27 cellular contexts compared by ENCODE assay signal in the genomic region with DNA sequence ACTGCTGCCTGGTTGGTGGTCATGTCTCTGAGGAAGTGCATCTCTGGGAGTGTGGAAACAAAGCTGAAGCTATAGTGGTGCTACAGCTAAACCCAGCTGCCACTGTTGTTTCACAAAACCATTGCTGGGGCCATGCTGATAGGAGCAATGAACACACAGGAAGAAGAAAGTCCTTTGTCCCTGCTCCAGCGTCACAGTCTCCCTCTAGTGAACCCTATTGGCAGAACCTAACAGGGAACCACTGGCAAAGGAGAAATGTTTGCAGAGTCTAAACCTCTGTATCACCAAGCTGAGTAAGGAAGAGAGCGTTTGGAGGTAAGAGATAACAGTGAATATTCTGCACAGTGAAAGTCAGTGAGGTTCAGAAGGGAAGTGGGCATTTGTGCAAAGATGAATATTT.
"Had no signal": no experiment of that assay in that cellular context is flagged by ENCODE, and none has a peak within 500 bp of the region (broad histone marks: within the 10 kb centered on the region; RNA-seq: fewer than 3 reads in every experiment).

No MANE protein-coding gene starts in this region.

- DNase-seq: activated CD4-positive, alpha-beta T cell treated with anti-CD3 and anti-CD28 coated beads for 48 hours; activated CD4-positive, alpha-beta T cell treated with anti-CD3 and anti-CD28 coated beads, Interleukin-2, amount 50 U/mL, for 48 hours; activated CD8-positive, alpha-beta memory T cell treated with anti-CD3 and anti-CD28 coated beads for 24 hours; activated effector memory CD4-positive, alpha-beta T cell treated with Interleukin-2 at 50 U/mL for 16 hours; activated naive CD4-positive, alpha-beta T cell treated with Interleukin-2 at 50 U/mL for 16 hours; anterior cingulate cortex; left lung; lower lobe of right lung; mesenchymal stem cell; nucleus accumbens; psoas muscle; sigmoid colon; small intestine; stimulated activated CD4-positive, alpha-beta T cell treated with anti-CD3 and anti-CD28 coated beads, Interleukin-4, amount 100 ng/mL, for 24 hours; stomach; thyroid gland; upper lobe of left lung had no signal

- H3K36me3 ChIP-seq: left lung, lower lobe of right lung, sigmoid colon, stomach, thyroid gland, upper lobe of left lung, vagina had no signal

- H3K4me3 ChIP-seq: left lung, lower lobe of right lung, psoas muscle, sigmoid colon, stomach, thyroid gland, upper lobe of left lung, vagina had no signal

- H3K9me3 Mint-ChIP-seq: central memory CD8-positive, alpha-beta T cell; dendritic cell treated with granulocyte-macrophage colony-stimulating factor and Interleukin-4, amounts not matched to agents 40 ng/mL and 50 ng/mL, for 4 days; T-helper 2 cell treated with Interferon-gamma antibody and Interleukin-4, amounts not matched to agents 5 μg/mL and 100 μg/mL, for 36 hours had no signal

- H2AFZ ChIP-seq: parathyroid adenoma had no signal

- H3K36me3 Mint-ChIP-seq: activated naive CD8-positive, alpha-beta T cell; natural killer cell treated with Interleukin-12 subunit alpha and Interleukin-12 subunit beta and Interleukin-15 and Interleukin-18, amount 100 ng/mL, for 72 hours; stimulated activated memory B cell treated with anti-CD40 and anti-IgM and Interleukin-4, amounts not matched to agents 10 μg/mL and 1 μg/mL and 100 μg/mL, for 72 hours had no signal

- H3K27me3 ChIP-seq: left lung, sigmoid colon, stomach, thyroid gland, upper lobe of left lung, vagina had no signal

- ATAC-seq: activated CD4-positive, CD25-positive, alpha-beta regulatory T cell treated with anti-CD3 and anti-CD28 coated beads, Interleukin-2, amount 50 U/mL, for 24 hours; left lung; lower lobe of right lung; natural killer cell treated with Interleukin-12 subunit alpha and Interleukin-12 subunit beta and Interleukin-15 and Interleukin-18, amount 100 ng/mL, for 72 hours; psoas muscle; stimulated activated memory B cell treated with anti-CD40 and anti-IgM and Interleukin-4, amounts not matched to agents 10 μg/mL and 1 μg/mL and 100 μg/mL, for 72 hours had no signal

- H3K27ac Mint-ChIP-seq: activated naive CD8-positive, alpha-beta T cell; dendritic cell treated with granulocyte-macrophage colony-stimulating factor and Interleukin-4, amounts not matched to agents 40 ng/mL and 50 ng/mL, for 4 days; natural killer cell treated with Interleukin-12 subunit alpha and Interleukin-12 subunit beta and Interleukin-15 and Interleukin-18, amount 100 ng/mL, for 72 hours; stimulated activated memory B cell treated with anti-CD40 and anti-IgM and Interleukin-4, amounts not matched to agents 10 μg/mL and 1 μg/mL and 100 μg/mL, for 72 hours; T-helper 2 cell treated with Interferon-gamma antibody and Interleukin-4, amounts not matched to agents 5 μg/mL and 100 μg/mL, for 36 hours had no signal

- H3K27ac ChIP-seq: epithelial cell of prostate, left lung, lower lobe of right lung, parathyroid adenoma, psoas muscle, sigmoid colon, stomach, thyroid gland, upper lobe of left lung, vagina had no signal

- H3K27me3 Mint-ChIP-seq: dendritic cell treated with granulocyte-macrophage colony-stimulating factor and Interleukin-4, amounts not matched to agents 40 ng/mL and 50 ng/mL, for 4 days; natural killer cell treated with Interleukin-12 subunit alpha and Interleukin-12 subunit beta and Interleukin-15 and Interleukin-18, amount 100 ng/mL, for 72 hours had no signal

- H3K4me3 Mint-ChIP-seq: activated naive CD8-positive, alpha-beta T cell; central memory CD8-positive, alpha-beta T cell; dendritic cell treated with granulocyte-macrophage colony-stimulating factor and Interleukin-4, amounts not matched to agents 40 ng/mL and 50 ng/mL, for 4 days; natural killer cell treated with Interleukin-12 subunit alpha and Interleukin-12 subunit beta and Interleukin-15 and Interleukin-18, amount 100 ng/mL, for 72 hours; stimulated activated memory B cell treated with anti-CD40 and anti-IgM and Interleukin-4, amounts not matched to agents 10 μg/mL and 1 μg/mL and 100 μg/mL, for 72 hours; T-helper 2 cell treated with Interferon-gamma antibody and Interleukin-4, amounts not matched to agents 5 μg/mL and 100 μg/mL, for 36 hours had no signal

- H3K4me1 ChIP-seq: left lung, lower lobe of right lung, parathyroid adenoma, psoas muscle, stomach, thyroid gland, upper lobe of left lung, vagina had no signal

- H3K9me3 ChIP-seq: left lung, lower lobe of right lung, psoas muscle, sigmoid colon, stomach, thyroid gland, upper lobe of left lung, vagina had no signal

- H3K9ac ChIP-seq: parathyroid adenoma had no signal

- H3K4me1 Mint-ChIP-seq: central memory CD8-positive, alpha-beta T cell; stimulated activated memory B cell treated with anti-CD40 and anti-IgM and Interleukin-4, amounts not matched to agents 10 μg/mL and 1 μg/mL and 100 μg/mL, for 72 hours had no signal

- H3K79me2 ChIP-seq: parathyroid adenoma had no signal
